33 cellular contexts compared by ENCODE assay signal in the genomic region with DNA sequence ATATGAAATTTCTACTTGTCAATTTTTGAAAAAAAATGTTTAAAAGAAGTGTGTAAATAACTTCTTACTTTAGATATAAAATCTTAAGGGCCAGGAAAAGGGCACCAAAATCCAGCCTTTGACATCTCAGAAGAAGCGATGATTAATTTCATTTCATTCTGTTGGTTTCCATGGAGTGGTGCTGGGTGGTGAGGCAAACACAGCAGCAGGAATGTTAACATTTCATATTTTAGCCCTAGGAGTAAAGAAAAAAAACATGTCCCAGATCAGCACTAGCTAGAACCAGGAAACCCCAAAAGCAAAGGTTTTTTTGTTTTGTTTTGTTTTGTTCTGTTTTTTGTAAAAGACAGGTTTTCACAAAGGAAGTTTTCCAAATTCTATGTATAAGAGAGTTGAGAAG.
"Had no signal": no experiment of that assay in that cellular context is flagged by ENCODE, and none has a peak within 500 bp of the region (broad histone marks: within the 10 kb centered on the region; RNA-seq: fewer than 3 reads in every experiment).

No MANE protein-coding gene starts in this region.

- H3K36me3 ChIP-seq: adrenal gland, esophagus squamous epithelium, gastroesophageal sphincter had no signal

- H3K4me3 ChIP-seq: adrenal gland, body of pancreas, coronary artery, dorsolateral prefrontal cortex, esophagus squamous epithelium, gastroesophageal sphincter had no signal

- DNase-seq: activated CD4-positive, alpha-beta memory T cell treated with anti-CD3 and anti-CD28 coated beads for 36 hours; activated CD4-positive, alpha-beta T cell treated with anti-CD3 and anti-CD28 coated beads for 36 hours; activated CD4-positive, alpha-beta T cell treated with anti-CD3 and anti-CD28 coated beads, Interleukin-2, amount 10 ng/mL, durations not matched to agents 24 days and 14 days; activated CD4-positive, CD25-positive, alpha-beta regulatory T cell; activated CD4-positive, CD25-positive, alpha-beta regulatory T cell treated with anti-CD3 and anti-CD28 coated beads, Interleukin-2, amount 50 U/mL, for 72 hours; activated CD8-positive, alpha-beta memory T cell treated with anti-CD3 and anti-CD28 coated beads, Interleukin-2, amount 10 ng/mL, durations not matched to agents 7 days and 5 days; activated CD8-positive, alpha-beta memory T cell treated with anti-CD3 and anti-CD28 coated beads, Interleukin-2, amount 50 U/mL, for 4 hours; activated CD8-positive, alpha-beta T cell treated with anti-CD3 and anti-CD28 coated beads, Interleukin-2, amount 10 ng/mL, durations not matched to agents 7 days and 5 days; activated effector memory CD4-positive, alpha-beta T cell treated with anti-CD3 and anti-CD28 coated beads, Interleukin-2, amount 50 U/mL, for 16 hours; activated naive CD4-positive, alpha-beta T cell treated with anti-CD3 and anti-CD28 coated beads for 36 hours; activated naive CD8-positive, alpha-beta T cell treated with anti-CD3 and anti-CD28 coated beads for 36 hours; activated naive CD8-positive, alpha-beta T cell treated with anti-CD3 and anti-CD28 coated beads, Interleukin-2, amount 50 U/mL, for 24 hours; activated T-cell treated with anti-CD3 and anti-CD28 coated beads, Interleukin-2, amount 50 U/mL, for 1 hour; activated T-cell treated with anti-CD3 and anti-CD28 coated beads, Interleukin-2, amount 50 U/mL, for 48 hours; adrenal gland; amygdala; aorta; body of pancreas; dorsolateral prefrontal cortex; effector CD4-positive, alpha-beta T cell; effector memory CD8-positive, alpha-beta T cell; esophagus squamous epithelium; foreskin melanocyte; T-helper 1 cell; T-helper 2 cell had no signal

- H3K9me3 ChIP-seq: adrenal gland, body of pancreas, esophagus squamous epithelium, gastroesophageal sphincter had no signal

- ATAC-seq: activated CD4-positive, alpha-beta T cell treated with anti-CD3 and anti-CD28 coated beads for 36 hours; activated CD8-positive, alpha-beta memory T cell treated with anti-CD3 and anti-CD28 coated beads, Interleukin-2, amount 10 ng/mL, durations not matched to agents 7 days and 5 days; activated CD8-positive, alpha-beta T cell treated with anti-CD3 and anti-CD28 coated beads, Interleukin-2, amount 10 ng/mL, durations not matched to agents 7 days and 5 days; activated naive CD8-positive, alpha-beta T cell treated with anti-CD3 and anti-CD28 coated beads, Interleukin-2, amount 50 U/mL, for 24 hours; body of pancreas; effector memory CD8-positive, alpha-beta T cell; gastroesophageal sphincter had no signal

- H3K4me1 ChIP-seq: adrenal gland, body of pancreas, esophagus squamous epithelium had no signal

- H3K27me3 Mint-ChIP-seq: activated naive CD8-positive, alpha-beta T cell treated with anti-CD3 and anti-CD28 coated beads, Interleukin-2, amount 50 U/mL, for 24 hours; dendritic cell treated with granulocyte-macrophage colony-stimulating factor and Interleukin-4, amounts not matched to agents 40 ng/mL and 50 ng/mL, for 4 days had no signal

- H3K36me3 Mint-ChIP-seq: activated CD4-positive, alpha-beta memory T cell treated with anti-CD3 and anti-CD28 coated beads for 36 hours; activated CD8-positive, alpha-beta memory T cell treated with anti-CD3 and anti-CD28 coated beads, Interleukin-2, amount 10 ng/mL, durations not matched to agents 7 days and 5 days; activated naive CD8-positive, alpha-beta T cell treated with anti-CD3 and anti-CD28 coated beads for 36 hours had no signal

- H3K27ac Mint-ChIP-seq: activated CD4-positive, alpha-beta memory T cell treated with anti-CD3 and anti-CD28 coated beads for 36 hours; activated CD4-positive, alpha-beta T cell treated with anti-CD3 and anti-CD28 coated beads for 36 hours; activated CD4-positive, alpha-beta T cell treated with anti-CD3 and anti-CD28 coated beads, Interleukin-2, amount 10 ng/mL, durations not matched to agents 24 days and 14 days; activated CD8-positive, alpha-beta memory T cell treated with anti-CD3 and anti-CD28 coated beads, Interleukin-2, amount 10 ng/mL, durations not matched to agents 7 days and 5 days; activated CD8-positive, alpha-beta T cell treated with anti-CD3 and anti-CD28 coated beads, Interleukin-2, amount 10 ng/mL, durations not matched to agents 7 days and 5 days; activated naive CD4-positive, alpha-beta T cell treated with anti-CD3 and anti-CD28 coated beads for 36 hours; activated naive CD4-positive, alpha-beta T cell treated with anti-CD3 and anti-CD28 coated beads, Interleukin-2, amount 50 U/mL, for 24 hours; activated naive CD8-positive, alpha-beta T cell treated with anti-CD3 and anti-CD28 coated beads for 36 hours; activated naive CD8-positive, alpha-beta T cell treated with anti-CD3 and anti-CD28 coated beads, Interleukin-2, amount 50 U/mL, for 24 hours; activated T-helper 1 cell treated with anti-CD3 and anti-CD28 coated beads, Interleukin-12 subunit alpha, Interleukin-12 subunit beta, Interleukin-2, Interleukin-4 antibody, amounts not matched to agents 30 ng/mL and 10 ng/mL and 1 ng/mL, durations not matched to agents 14 hours and 24 hours and 36 hours; activated T-helper 2 cell treated with anti-CD3 and anti-CD28 coated beads, Interferon-gamma antibody, Interleukin-2, Interleukin-4, amounts not matched to agents 10 μg/mL and 5 μg/mL and 100 μg/mL, durations not matched to agents 14 hours and 24 hours and 36 hours; dendritic cell treated with granulocyte-macrophage colony-stimulating factor and Interleukin-4, amounts not matched to agents 40 ng/mL and 50 ng/mL, for 4 days; effector memory CD8-positive, alpha-beta T cell had no signal

- H3K4me3 Mint-ChIP-seq: activated CD4-positive, alpha-beta memory T cell treated with anti-CD3 and anti-CD28 coated beads for 36 hours; activated CD4-positive, alpha-beta T cell treated with anti-CD3 and anti-CD28 coated beads for 36 hours; activated CD4-positive, alpha-beta T cell treated with anti-CD3 and anti-CD28 coated beads, Interleukin-2, amount 10 ng/mL, durations not matched to agents 24 days and 14 days; activated CD8-positive, alpha-beta memory T cell treated with anti-CD3 and anti-CD28 coated beads, Interleukin-2, amount 10 ng/mL, durations not matched to agents 7 days and 5 days; activated CD8-positive, alpha-beta T cell treated with anti-CD3 and anti-CD28 coated beads, Interleukin-2, amount 10 ng/mL, durations not matched to agents 7 days and 5 days; activated naive CD4-positive, alpha-beta T cell treated with anti-CD3 and anti-CD28 coated beads for 36 hours; activated naive CD4-positive, alpha-beta T cell treated with anti-CD3 and anti-CD28 coated beads, Interleukin-2, amount 50 U/mL, for 24 hours; activated naive CD8-positive, alpha-beta T cell treated with anti-CD3 and anti-CD28 coated beads for 36 hours; activated naive CD8-positive, alpha-beta T cell treated with anti-CD3 and anti-CD28 coated beads, Interleukin-2, amount 50 U/mL, for 24 hours; activated T-helper 1 cell treated with anti-CD3 and anti-CD28 coated beads, Interleukin-12 subunit alpha, Interleukin-12 subunit beta, Interleukin-2, Interleukin-4 antibody, amounts not matched to agents 30 ng/mL and 10 ng/mL and 1 ng/mL, durations not matched to agents 14 hours and 24 hours and 36 hours; central memory CD8-positive, alpha-beta T cell; dendritic cell treated with granulocyte-macrophage colony-stimulating factor and Interleukin-4, amounts not matched to agents 40 ng/mL and 50 ng/mL, for 4 days; effector memory CD8-positive, alpha-beta T cell had no signal

- H3K27me3 ChIP-seq: adrenal gland, dorsolateral prefrontal cortex, esophagus squamous epithelium, gastroesophageal sphincter had no signal

- H3K27ac ChIP-seq: adrenal gland, body of pancreas, coronary artery, dorsolateral prefrontal cortex, epithelial cell of prostate, esophagus squamous epithelium had no signal

- H3K4me1 Mint-ChIP-seq: activated CD4-positive, alpha-beta T cell treated with anti-CD3 and anti-CD28 coated beads for 36 hours; activated CD4-positive, alpha-beta T cell treated with anti-CD3 and anti-CD28 coated beads, Interleukin-2, amount 10 ng/mL, durations not matched to agents 24 days and 14 days; activated CD8-positive, alpha-beta memory T cell treated with anti-CD3 and anti-CD28 coated beads, Interleukin-2, amount 10 ng/mL, durations not matched to agents 7 days and 5 days; activated naive CD4-positive, alpha-beta T cell treated with anti-CD3 and anti-CD28 coated beads, Interleukin-2, amount 50 U/mL, for 24 hours; activated naive CD8-positive, alpha-beta T cell treated with anti-CD3 and anti-CD28 coated beads for 36 hours; activated naive CD8-positive, alpha-beta T cell treated with anti-CD3 and anti-CD28 coated beads, Interleukin-2, amount 50 U/mL, for 24 hours; central memory CD8-positive, alpha-beta T cell had no signal
